Comparison of ENCODE assay signal across 2 cellular contexts in the genomic region with DNA sequence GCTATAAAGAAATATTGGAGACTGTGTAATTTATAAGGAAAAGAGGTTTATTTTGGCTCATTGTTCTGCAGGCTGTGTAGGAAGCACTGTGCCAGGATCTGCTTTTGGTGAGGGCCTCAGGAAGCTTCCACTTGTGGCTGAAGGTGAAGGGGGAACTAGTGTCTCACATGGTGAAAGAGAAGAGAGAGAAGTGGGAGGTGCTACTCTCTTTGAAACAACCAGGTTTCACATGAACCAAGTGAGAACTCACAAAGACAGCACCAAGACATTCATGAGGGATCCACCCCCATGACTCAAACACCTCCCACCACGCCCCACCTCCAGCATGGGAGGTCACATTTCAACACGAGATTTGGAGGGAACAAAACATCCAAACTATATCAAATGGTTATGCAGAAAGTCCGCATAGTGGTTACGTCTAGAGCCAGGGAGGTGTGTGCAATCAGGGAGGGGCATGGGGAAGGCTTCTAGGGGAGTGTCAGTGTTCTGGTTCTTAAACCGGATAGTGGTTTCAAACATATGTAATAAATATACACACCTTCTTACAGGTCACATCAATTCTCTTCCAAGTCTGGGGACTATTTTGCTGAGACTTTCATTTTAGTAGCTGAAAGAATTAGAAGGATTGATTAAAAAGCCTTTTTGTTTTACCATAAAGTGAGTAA.
TF ChIP-seq lines count a peak whose summit lies in the region.

No MANE protein-coding gene starts in this region.

TF ChIP-seq in HEK293, 187 proteins besides CTCF, POLR2A, EP300 and RAD21 (continued from another document):
- peak; percentile 76 for TF ChIP-seq SETDB1 (IDR thresholded peaks at IDR 0.05; ENCODE audit: insufficient read length, low read length)
- 0 out of 2 replicates have a peak, but pooled peaks have one; percentile 18 for TF ChIP-seq SP3 (tag by site-specific recombination; IDR thresholded peaks at IDR 0.05)
- TF ChIP-seq KLF9 (tag by site-specific recombination; IDR thresholded peaks at IDR 0.05; ENCODE audit: low read depth), result peak; percentile 11; the same call in 1 of the 2 replicates
- no peak for TF ChIP-seq GLIS1 (tag by site-specific recombination; IDR thresholded peaks at IDR 0.05)
- no peak for TF ChIP-seq ZNF585B (tag by site-specific recombination; IDR thresholded peaks at IDR 0.05)
- TF ChIP-seq, protein P1, sequence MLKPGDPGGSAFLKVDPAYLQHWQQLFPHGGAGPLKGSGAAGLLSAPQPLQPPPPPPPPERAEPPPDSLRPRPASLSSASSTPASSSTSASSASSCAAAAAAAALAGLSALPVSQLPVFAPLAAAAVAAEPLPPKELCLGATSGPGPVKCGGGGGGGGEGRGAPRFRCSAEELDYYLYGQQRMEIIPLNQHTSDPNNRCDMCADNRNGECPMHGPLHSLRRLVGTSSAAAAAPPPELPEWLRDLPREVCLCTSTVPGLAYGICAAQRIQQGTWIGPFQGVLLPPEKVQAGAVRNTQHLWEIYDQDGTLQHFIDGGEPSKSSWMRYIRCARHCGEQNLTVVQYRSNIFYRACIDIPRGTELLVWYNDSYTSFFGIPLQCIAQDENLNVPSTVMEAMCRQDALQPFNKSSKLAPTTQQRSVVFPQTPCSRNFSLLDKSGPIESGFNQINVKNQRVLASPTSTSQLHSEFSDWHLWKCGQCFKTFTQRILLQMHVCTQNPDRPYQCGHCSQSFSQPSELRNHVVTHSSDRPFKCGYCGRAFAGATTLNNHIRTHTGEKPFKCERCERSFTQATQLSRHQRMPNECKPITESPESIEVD (tag by site-specific recombination; IDR thresholded peaks at IDR 0.05), result no peak
- no peak for TF ChIP-seq ZNF324 (tag by site-specific recombination; IDR thresholded peaks at IDR 0.05)
- TF ChIP-seq, protein P2, sequence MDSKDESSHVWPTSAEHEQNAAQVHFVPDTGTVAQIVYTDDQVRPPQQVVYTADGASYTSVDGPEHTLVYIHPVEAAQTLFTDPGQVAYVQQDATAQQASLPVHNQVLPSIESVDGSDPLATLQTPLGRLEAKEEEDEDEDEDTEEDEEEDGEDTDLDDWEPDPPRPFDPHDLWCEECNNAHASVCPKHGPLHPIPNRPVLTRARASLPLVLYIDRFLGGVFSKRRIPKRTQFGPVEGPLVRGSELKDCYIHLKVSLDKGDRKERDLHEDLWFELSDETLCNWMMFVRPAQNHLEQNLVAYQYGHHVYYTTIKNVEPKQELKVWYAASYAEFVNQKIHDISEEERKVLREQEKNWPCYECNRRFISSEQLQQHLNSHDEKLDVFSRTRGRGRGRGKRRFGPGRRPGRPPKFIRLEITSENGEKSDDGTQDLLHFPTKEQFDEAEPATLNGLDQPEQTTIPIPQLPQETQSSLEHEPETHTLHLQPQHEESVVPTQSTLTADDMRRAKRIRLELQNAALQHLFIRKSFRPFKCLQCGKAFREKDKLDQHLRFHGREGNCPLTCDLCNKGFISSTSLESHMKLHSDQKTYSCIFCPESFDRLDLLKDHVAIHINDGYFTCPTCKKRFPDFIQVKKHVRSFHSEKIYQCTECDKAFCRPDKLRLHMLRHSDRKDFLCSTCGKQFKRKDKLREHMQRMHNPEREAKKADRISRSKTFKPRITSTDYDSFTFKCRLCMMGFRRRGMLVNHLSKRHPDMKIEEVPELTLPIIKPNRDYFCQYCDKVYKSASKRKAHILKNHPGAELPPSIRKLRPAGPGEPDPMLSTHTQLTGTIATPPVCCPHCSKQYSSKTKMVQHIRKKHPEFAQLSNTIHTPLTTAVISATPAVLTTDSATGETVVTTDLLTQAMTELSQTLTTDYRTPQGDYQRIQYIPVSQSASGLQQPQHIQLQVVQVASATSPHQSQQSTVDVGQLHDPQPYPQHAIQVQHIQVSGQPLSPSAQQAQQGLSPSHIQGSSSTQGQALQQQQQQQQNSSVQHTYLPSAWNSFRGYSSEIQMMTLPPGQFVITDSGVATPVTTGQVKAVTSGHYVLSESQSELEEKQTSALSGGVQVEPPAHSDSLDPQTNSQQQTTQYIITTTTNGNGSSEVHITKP (tag by site-specific recombination; IDR thresholded peaks at IDR 0.05), result peak; percentile 38; the same call in 1 of the 2 replicates
- no peak for TF ChIP-seq SP2 (tag by site-specific recombination; IDR thresholded peaks at IDR 0.05)
- TF ChIP-seq GLIS2 (tag by site-specific recombination; IDR thresholded peaks at IDR 0.05), result 0 out of 2 replicates have a peak, but pooled peaks have one; percentile 34
- TF ChIP-seq ZNF707 (tag by site-specific recombination; IDR thresholded peaks at IDR 0.05), result no peak
- TF ChIP-seq KLF10 (tag by site-specific recombination; IDR thresholded peaks at IDR 0.05), result no peak
- 0 out of 2 replicates have a peak, but pooled peaks have one; percentile 12 for TF ChIP-seq KLF8 (tag by site-specific recombination; IDR thresholded peaks at IDR 0.05)
- TF ChIP-seq, protein P3, sequence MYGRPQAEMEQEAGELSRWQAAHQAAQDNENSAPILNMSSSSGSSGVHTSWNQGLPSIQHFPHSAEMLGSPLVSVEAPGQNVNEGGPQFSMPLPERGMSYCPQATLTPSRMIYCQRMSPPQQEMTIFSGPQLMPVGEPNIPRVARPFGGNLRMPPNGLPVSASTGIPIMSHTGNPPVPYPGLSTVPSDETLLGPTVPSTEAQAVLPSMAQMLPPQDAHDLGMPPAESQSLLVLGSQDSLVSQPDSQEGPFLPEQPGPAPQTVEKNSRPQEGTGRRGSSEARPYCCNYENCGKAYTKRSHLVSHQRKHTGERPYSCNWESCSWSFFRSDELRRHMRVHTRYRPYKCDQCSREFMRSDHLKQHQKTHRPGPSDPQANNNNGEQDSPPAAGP (tag by site-specific recombination; IDR thresholded peaks at IDR 0.05), result no peak
- peak; percentile 74 for TF ChIP-seq KLF1 (tag by site-specific recombination; IDR thresholded peaks at IDR 0.05)
TF ChIP-seq in HEK293: peak in this region for 8.

TF ChIP-seq in WTC11, 78 proteins besides CTCF, POLR2A, EP300 and RAD21 (continued from another document):
- TF ChIP-seq, protein P4, sequence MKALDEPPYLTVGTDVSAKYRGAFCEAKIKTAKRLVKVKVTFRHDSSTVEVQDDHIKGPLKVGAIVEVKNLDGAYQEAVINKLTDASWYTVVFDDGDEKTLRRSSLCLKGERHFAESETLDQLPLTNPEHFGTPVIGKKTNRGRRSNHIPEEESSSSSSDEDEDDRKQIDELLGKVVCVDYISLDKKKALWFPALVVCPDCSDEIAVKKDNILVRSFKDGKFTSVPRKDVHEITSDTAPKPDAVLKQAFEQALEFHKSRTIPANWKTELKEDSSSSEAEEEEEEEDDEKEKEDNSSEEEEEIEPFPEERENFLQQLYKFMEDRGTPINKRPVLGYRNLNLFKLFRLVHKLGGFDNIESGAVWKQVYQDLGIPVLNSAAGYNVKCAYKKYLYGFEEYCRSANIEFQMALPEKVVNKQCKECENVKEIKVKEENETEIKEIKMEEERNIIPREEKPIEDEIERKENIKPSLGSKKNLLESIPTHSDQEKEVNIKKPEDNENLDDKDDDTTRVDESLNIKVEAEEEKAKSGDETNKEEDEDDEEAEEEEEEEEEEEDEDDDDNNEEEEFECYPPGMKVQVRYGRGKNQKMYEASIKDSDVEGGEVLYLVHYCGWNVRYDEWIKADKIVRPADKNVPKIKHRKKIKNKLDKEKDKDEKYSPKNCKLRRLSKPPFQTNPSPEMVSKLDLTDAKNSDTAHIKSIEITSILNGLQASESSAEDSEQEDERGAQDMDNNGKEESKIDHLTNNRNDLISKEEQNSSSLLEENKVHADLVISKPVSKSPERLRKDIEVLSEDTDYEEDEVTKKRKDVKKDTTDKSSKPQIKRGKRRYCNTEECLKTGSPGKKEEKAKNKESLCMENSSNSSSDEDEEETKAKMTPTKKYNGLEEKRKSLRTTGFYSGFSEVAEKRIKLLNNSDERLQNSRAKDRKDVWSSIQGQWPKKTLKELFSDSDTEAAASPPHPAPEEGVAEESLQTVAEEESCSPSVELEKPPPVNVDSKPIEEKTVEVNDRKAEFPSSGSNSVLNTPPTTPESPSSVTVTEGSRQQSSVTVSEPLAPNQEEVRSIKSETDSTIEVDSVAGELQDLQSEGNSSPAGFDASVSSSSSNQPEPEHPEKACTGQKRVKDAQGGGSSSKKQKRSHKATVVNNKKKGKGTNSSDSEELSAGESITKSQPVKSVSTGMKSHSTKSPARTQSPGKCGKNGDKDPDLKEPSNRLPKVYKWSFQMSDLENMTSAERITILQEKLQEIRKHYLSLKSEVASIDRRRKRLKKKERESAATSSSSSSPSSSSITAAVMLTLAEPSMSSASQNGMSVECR (CRISPR knock-in tag; IDR thresholded peaks at IDR 0.05; ENCODE audit: borderline replicate concordance), result no peak
- TF ChIP-seq FOXK1 (CRISPR knock-in tag; IDR thresholded peaks at IDR 0.05) (no peak), MXD4 (CRISPR knock-in tag; IDR thresholded peaks at IDR 0.05; ENCODE audit: borderline replicate concordance) (no peak), ELF4 (CRISPR knock-in tag; IDR thresholded peaks at IDR 0.05; ENCODE audit: low read depth) (no peak)
- TF ChIP-seq, protein P5, sequence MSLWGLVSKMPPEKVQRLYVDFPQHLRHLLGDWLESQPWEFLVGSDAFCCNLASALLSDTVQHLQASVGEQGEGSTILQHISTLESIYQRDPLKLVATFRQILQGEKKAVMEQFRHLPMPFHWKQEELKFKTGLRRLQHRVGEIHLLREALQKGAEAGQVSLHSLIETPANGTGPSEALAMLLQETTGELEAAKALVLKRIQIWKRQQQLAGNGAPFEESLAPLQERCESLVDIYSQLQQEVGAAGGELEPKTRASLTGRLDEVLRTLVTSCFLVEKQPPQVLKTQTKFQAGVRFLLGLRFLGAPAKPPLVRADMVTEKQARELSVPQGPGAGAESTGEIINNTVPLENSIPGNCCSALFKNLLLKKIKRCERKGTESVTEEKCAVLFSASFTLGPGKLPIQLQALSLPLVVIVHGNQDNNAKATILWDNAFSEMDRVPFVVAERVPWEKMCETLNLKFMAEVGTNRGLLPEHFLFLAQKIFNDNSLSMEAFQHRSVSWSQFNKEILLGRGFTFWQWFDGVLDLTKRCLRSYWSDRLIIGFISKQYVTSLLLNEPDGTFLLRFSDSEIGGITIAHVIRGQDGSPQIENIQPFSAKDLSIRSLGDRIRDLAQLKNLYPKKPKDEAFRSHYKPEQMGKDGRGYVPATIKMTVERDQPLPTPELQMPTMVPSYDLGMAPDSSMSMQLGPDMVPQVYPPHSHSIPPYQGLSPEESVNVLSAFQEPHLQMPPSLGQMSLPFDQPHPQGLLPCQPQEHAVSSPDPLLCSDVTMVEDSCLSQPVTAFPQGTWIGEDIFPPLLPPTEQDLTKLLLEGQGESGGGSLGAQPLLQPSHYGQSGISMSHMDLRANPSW (CRISPR knock-in tag; conservative IDR thresholded peaks at IDR 0.05; ENCODE audit: low read depth), result no peak
- TF ChIP-seq, protein P6, sequence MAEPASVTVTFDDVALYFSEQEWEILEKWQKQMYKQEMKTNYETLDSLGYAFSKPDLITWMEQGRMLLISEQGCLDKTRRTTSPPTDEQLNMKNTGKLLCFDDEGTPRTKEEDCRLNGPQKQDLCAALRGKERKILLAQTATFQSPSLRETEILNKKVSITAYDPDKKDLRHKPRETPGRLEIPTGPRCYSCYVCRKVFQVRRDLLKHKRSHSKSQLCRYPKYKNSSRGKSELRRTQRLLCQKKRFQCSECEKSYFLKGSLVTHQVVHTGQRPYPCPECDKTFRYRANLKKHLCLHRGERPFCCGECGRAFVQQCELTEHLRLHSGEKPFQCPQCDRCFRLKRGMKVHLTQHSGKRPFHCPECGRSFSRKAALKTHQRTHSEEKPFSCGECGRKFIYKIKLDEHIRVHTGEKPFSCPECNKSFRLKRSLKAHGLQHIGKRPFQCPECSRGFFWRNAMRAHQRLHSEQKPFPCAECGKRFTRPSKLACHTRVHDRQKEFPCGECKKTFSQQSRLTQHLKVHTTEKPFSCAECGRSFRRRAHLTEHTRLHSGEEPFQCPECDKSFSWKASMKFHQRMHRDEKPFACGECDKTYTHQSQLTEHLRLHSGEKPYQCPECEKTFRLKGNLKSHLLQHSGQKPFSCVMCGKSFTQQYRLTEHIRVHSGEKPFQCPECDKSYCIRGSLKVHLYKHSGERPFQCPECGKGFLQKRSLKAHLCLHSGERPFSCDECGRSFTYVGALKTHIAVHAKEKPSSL (CRISPR knock-in tag; conservative IDR thresholded peaks at IDR 0.05), result no peak
- TF ChIP-seq, protein P7, sequence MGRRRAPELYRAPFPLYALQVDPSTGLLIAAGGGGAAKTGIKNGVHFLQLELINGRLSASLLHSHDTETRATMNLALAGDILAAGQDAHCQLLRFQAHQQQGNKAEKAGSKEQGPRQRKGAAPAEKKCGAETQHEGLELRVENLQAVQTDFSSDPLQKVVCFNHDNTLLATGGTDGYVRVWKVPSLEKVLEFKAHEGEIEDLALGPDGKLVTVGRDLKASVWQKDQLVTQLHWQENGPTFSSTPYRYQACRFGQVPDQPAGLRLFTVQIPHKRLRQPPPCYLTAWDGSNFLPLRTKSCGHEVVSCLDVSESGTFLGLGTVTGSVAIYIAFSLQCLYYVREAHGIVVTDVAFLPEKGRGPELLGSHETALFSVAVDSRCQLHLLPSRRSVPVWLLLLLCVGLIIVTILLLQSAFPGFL (CRISPR knock-in tag; IDR thresholded peaks at IDR 0.05; ENCODE audit: borderline replicate concordance), result no peak
- TF ChIP-seq, protein P8, sequence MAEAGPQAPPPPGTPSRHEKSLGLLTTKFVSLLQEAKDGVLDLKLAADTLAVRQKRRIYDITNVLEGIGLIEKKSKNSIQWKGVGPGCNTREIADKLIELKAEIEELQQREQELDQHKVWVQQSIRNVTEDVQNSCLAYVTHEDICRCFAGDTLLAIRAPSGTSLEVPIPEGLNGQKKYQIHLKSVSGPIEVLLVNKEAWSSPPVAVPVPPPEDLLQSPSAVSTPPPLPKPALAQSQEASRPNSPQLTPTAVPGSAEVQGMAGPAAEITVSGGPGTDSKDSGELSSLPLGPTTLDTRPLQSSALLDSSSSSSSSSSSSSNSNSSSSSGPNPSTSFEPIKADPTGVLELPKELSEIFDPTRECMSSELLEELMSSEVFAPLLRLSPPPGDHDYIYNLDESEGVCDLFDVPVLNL (CRISPR knock-in tag; IDR thresholded peaks at IDR 0.05; ENCODE audit: borderline replicate concordance, low read depth), result no peak
- TF ChIP-seq, protein P9, sequence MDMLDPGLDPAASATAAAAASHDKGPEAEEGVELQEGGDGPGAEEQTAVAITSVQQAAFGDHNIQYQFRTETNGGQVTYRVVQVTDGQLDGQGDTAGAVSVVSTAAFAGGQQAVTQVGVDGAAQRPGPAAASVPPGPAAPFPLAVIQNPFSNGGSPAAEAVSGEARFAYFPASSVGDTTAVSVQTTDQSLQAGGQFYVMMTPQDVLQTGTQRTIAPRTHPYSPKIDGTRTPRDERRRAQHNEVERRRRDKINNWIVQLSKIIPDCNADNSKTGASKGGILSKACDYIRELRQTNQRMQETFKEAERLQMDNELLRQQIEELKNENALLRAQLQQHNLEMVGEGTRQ (CRISPR knock-in tag; IDR thresholded peaks at IDR 0.05), result no peak
